In genomic region chr2:33457588-33458247, GRCh38 we compare ENCODE assay signal across 1 cellular context.
TF ChIP-seq lines count a peak whose summit lies in the region.

No MANE protein-coding gene starts in this region.

TF ChIP-seq in liver, 16 proteins besides CTCF, POLR2A, EP300 and RAD21 (continued from another document):
- TF ChIP-seq, protein P1, sequence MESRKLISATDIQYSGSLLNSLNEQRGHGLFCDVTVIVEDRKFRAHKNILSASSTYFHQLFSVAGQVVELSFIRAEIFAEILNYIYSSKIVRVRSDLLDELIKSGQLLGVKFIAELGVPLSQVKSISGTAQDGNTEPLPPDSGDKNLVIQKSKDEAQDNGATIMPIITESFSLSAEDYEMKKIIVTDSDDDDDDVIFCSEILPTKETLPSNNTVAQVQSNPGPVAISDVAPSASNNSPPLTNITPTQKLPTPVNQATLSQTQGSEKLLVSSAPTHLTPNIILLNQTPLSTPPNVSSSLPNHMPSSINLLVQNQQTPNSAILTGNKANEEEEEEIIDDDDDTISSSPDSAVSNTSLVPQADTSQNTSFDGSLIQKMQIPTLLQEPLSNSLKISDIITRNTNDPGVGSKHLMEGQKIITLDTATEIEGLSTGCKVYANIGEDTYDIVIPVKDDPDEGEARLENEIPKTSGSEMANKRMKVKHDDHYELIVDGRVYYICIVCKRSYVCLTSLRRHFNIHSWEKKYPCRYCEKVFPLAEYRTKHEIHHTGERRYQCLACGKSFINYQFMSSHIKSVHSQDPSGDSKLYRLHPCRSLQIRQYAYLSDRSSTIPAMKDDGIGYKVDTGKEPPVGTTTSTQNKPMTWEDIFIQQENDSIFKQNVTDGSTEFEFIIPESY (IDR thresholded peaks at IDR 0.05): no peak
